ENCODE assay signal across 1 cellular context in the genomic region with DNA sequence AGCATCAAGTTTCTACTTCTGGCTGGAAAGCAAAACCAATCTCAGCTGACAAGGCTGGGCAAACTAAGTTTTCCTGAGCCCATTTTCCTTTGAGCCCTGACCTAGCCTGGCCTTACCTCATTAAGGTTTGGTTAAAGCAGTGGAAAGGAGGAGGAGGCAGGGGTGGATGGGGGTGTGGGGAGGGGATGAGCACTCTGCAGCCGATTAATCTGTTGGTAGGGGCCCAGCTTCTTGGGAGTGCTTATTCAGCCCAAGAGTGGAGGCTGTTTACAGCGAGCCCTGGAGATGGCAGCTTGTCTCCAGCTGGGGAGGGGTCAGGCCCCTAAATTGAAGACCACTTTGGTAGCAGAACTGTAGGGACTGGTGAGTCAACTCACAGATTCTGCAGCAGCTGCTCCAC.
TF ChIP-seq lines count a peak whose summit lies in the region.

No MANE protein-coding gene starts in this region.

TF ChIP-seq in H1, 55 proteins besides CTCF, POLR2A, EP300 and RAD21:
- no peak for TF ChIP-seq SIRT6 (IDR thresholded peaks at IDR 0.05; ENCODE audit: low read length)
- TF ChIP-seq POLR2AphosphoS5 (IDR thresholded peaks at IDR 0.05; ENCODE audit: low read depth, low read length), result 0 out of 2 replicates have a peak, but pooled peaks have one; percentile 34
